Comparison of ENCODE assay signal across 8 cellular contexts in the genomic region with DNA sequence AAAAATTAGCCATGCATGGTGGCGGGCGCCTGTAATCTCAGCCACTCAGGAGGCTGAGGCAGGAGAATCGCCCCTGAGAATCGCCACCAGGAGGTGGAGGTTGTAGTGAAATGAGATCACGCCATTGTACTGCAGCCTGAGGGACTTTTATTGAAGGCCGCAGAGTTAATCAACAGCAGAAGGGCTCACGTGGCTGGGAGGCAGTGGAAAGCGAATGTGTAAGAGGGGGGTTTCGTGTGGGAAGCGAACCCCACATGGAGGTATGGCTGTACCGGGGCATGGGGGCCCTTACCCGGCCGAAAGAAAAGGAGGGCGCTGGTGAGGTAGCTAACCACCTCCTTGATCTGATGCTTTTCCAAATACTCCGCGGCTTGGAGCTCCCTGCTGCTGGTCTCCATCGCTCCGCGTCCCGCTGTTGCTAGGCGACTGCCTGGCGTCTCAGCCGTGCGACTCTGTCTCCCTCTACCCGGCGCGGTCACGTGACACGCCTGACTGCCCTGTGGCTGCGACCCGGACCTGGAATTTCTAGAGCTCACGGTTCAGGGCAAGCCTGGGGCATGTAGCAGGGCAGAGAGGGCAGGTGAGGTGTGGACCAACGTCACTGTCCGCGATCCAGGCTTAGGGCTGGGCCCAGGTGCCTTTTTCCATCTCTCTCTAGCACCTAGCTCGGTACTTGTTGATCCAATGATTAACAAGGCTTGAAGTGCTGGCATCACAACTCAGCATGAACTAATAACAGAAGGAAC. TPM values are rescaled to one million over a fixed set of nuclear protein-coding genes. Genes with fewer than 3 reads are reported as not detected.
DNase-seq lines count a peak whose midpoint lies in the region; ATAC-seq and TF ChIP-seq lines count a peak whose summit lies in the region.

A gene with protein sequence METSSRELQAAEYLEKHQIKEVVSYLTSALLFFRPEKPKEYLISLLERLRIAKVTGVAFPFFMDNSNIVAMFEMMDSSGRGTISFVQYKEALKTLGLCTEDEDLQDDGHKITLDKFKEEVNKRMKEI (minus strand): TSS at position 428 of the 746 bp plus-strand sequence. CDS start 30 bp downstream, at position 398.

- H3K4me3 ChIP-seq in OCI-LY3 (ENCODE audit: low read length) (peak within 1 kb of the TSS; percentile 90), adrenal gland (peak within 1 kb of the TSS in 2 of 4 donors; percentile 18 to 37), right atrium auricular region (peak within 1 kb of the TSS in 1 of 2 donors; percentile 37)

- H3K4me1 Mint-ChIP-seq in progenitor cell of endocrine pancreas (ENCODE audit: low read depth) = no peaks in the 10 kb centered on the region

- peak within 1 kb of the TSS; percentile 69 for H3K4me3 Mint-ChIP-seq in progenitor cell of endocrine pancreas (ENCODE audit: low read depth)

- no peak; the same call in 1 of the 2 replicates for TF ChIP-seq CTCF in OCI-LY3 (IDR thresholded peaks at IDR 0.05; ENCODE audit: low read depth, low read length)
- TF ChIP-seq CTCF in adrenal gland (IDR thresholded peaks at IDR 0.05) = no peak
- no peak for TF ChIP-seq CTCF in right atrium auricular region (IDR thresholded peaks at IDR 0.05)
- peak; percentile 28 for TF ChIP-seq CTCF in progenitor cell of endocrine pancreas (IDR thresholded peaks at IDR 0.05; ENCODE audit: unreplicated experiment)

- no peaks in the 10 kb centered on the region for H3K36me3 Mint-ChIP-seq in progenitor cell of endocrine pancreas (ENCODE audit: insufficient read depth)

- intact Hi-C loops in adrenal gland (cut with DNase I) = no loop called here

- no peaks in the 10 kb centered on the region for H3K79me2 ChIP-seq in OCI-LY3 (ENCODE audit: low read length)

- ATAC-seq in GM18868 (IDR thresholded peaks at IDR 0.05; ENCODE audit: unreplicated experiment) (peak; percentile 39), HG03108 (IDR thresholded peaks at IDR 0.05; ENCODE audit: unreplicated experiment) (peak; percentile 65)

- TF ChIP-seq POLR2A in adrenal gland (IDR thresholded peaks at IDR 0.05) = no peak

- H3K36me3 ChIP-seq in OCI-LY3 (replicated peaks; ENCODE audit: low read depth, low read length) (no peaks in the 10 kb centered on the region), adrenal gland (replicated peaks in 1 of 2) (no peaks in the 10 kb centered on the region), right atrium auricular region (no peaks in the 10 kb centered on the region)

- peak within 1 kb of the TSS; percentile 88 for H3K4me2 ChIP-seq in OCI-LY3 (ENCODE audit: low read length)

- no peak within 1 kb of the TSS for H3K27ac ChIP-seq in OCI-LY3 (ENCODE audit: low read length)
- no peak within 1 kb of the TSS for H3K27ac ChIP-seq in adrenal gland
- no peak within 1 kb of the TSS for H3K27ac ChIP-seq in right atrium auricular region

- in situ Hi-C loops in ACHN (cut with HindIII; ENCODE audit: low pct_ligation_motif_present, low pct_unique_long_range_greater_than_20kb, low sequenced_read_pairs) = no loop called here

- H3K4me1 ChIP-seq in OCI-LY3 (ENCODE audit: low read length) (peaks cover 4% of the 10 kb centered on the region; the same call in 1 of the 2 replicates), adrenal gland (replicated peaks in 1 of 2) (peaks cover 0 to 8% of the 10 kb centered on the region in 2 donors), right atrium auricular region (peaks cover 0 to 7% of the 10 kb centered on the region in 2 donors)

- H3K9me3 Mint-ChIP-seq in progenitor cell of endocrine pancreas (ENCODE audit: low read depth) = peaks cover 12% of the 10 kb centered on the region

- peak within 1 kb of the TSS; percentile 80 for H3K27ac Mint-ChIP-seq in progenitor cell of endocrine pancreas

- H3K9ac ChIP-seq in OCI-LY3 (ENCODE audit: low read length) = peak within 1 kb of the TSS; percentile 51

- no peaks in the 10 kb centered on the region for H3K27me3 Mint-ChIP-seq in progenitor cell of endocrine pancreas

- no peaks in the 10 kb centered on the region for H4K20me1 ChIP-seq in OCI-LY3 (ENCODE audit: insufficient read depth, low read length)

- H3K9me3 ChIP-seq in OCI-LY3 (ENCODE audit: insufficient read depth, low read length) = no peaks in the 10 kb centered on the region
- no peaks in the 10 kb centered on the region for H3K9me3 ChIP-seq in adrenal gland (replicated peaks in 1 of 3)
- H3K9me3 ChIP-seq in right atrium auricular region = peaks cover 0 to 4% of the 10 kb centered on the region in 2 donors

- 9 to 18% (median 10%) methylated on average over 29 to 36 of the region's 36 CpGs for WGBS in adrenal gland, 4 donors

- H3K27me3 ChIP-seq in OCI-LY3 (ENCODE audit: low read depth, low read length) (no peaks in the 10 kb centered on the region), adrenal gland (no peaks in the 10 kb centered on the region), right atrium auricular region (no peaks in the 10 kb centered on the region)

- peak within 1 kb of the TSS; percentile 98 for H2AFZ ChIP-seq in OCI-LY3 (ENCODE audit: low read depth, low read length)

- DNase-seq in ACHN (peak; percentile 96), adrenal gland (peak; percentile 39 to 78 (median 60)), right atrium auricular region (ENCODE audit: low spot score) (peak; percentile 60), progenitor cell of endocrine pancreas (ENCODE audit: low spot score, unreplicated experiment) (peak; percentile 79), mesenteric fat pad (ENCODE audit: low spot score) (no peak)

RNA-seq across cellular contexts. Expression of the gene that starts here (rescaled TPM):
- total RNA-seq in adrenal gland (not detected), right atrium auricular region (not detected), progenitor cell of endocrine pancreas (0.53 and 0.73 TPM in 2 replicates), mesenteric fat pad (not detected)
- under 1 TPM in 2 of 3 donors, not detected in 1; 0.10 to 0.27 TPM for polyA plus RNA-seq in adrenal gland

Comparison
In these comparisons a context has a peak if more than half of its experiments do, and no peak if none do; other contexts are left out.
1. Peak in DNase-seq in adrenal gland; RNA of the gene not detected or under 1 TPM.
2. Peak in DNase-seq in right atrium auricular region; RNA of the gene not detected or under 1 TPM.
3. Peak in DNase-seq in progenitor cell of endocrine pancreas; RNA of the gene not detected or under 1 TPM.